In the genomic region with DNA sequence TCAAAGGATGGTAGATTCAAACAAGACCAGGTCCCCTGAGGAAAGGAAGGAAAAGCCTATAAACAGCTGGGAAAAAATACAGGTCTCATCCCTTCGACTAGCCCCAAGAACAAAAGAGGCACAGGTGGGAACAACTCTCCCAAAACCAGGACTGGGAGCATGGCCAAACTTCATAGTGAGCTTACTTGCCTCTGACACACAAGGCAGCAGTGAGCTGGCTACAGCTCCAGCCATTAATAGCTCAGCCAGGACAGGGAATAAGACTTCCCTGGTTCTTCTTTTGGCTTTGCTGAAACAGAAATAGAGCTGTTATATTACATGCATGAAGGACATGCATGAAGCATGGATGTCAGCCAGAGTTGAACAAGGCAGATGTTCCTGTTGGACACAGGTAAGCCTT, we compare ENCODE assay signal across 1 cellular context.
TF ChIP-seq lines count a peak whose summit lies in the region.

Gene OR10A2 (plus strand): TSS at position 97 of the 400 bp plus-strand sequence. CDS start 6,698 bp downstream, outside the sequence.

TF ChIP-seq in WTC11, 78 proteins besides CTCF, POLR2A, EP300 and RAD21 (continued from another document):
- TF ChIP-seq ARID4B (CRISPR knock-in tag; IDR thresholded peaks at IDR 0.05; ENCODE audit: borderline replicate concordance) (no peak), ESRRA (CRISPR knock-in tag; IDR thresholded peaks at IDR 0.05; ENCODE audit: borderline replicate concordance) (no peak), RELA (CRISPR knock-in tag; IDR thresholded peaks at IDR 0.05; ENCODE audit: borderline replicate concordance) (no peak), ZNF138 (CRISPR knock-in tag; conservative IDR thresholded peaks at IDR 0.05) (no peak), MYBL2 (CRISPR knock-in tag; IDR thresholded peaks at IDR 0.05) (no peak), FOXK1 (CRISPR knock-in tag; IDR thresholded peaks at IDR 0.05) (no peak), TEAD4 (CRISPR knock-in tag; IDR thresholded peaks at IDR 0.05) (no peak), ZNF671 (CRISPR knock-in tag; IDR thresholded peaks at IDR 0.05) (no peak), NFE2L1 (CRISPR knock-in tag; IDR thresholded peaks at IDR 0.05) (no peak), ZBTB21 (CRISPR knock-in tag; IDR thresholded peaks at IDR 0.05; ENCODE audit: borderline replicate concordance) (no peak), SP1 (CRISPR knock-in tag; conservative IDR thresholded peaks at IDR 0.05) (no peak)
- TF ChIP-seq, protein P1, sequence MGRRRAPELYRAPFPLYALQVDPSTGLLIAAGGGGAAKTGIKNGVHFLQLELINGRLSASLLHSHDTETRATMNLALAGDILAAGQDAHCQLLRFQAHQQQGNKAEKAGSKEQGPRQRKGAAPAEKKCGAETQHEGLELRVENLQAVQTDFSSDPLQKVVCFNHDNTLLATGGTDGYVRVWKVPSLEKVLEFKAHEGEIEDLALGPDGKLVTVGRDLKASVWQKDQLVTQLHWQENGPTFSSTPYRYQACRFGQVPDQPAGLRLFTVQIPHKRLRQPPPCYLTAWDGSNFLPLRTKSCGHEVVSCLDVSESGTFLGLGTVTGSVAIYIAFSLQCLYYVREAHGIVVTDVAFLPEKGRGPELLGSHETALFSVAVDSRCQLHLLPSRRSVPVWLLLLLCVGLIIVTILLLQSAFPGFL (CRISPR knock-in tag; IDR thresholded peaks at IDR 0.05; ENCODE audit: borderline replicate concordance): no peak
- TF ChIP-seq, protein P2, sequence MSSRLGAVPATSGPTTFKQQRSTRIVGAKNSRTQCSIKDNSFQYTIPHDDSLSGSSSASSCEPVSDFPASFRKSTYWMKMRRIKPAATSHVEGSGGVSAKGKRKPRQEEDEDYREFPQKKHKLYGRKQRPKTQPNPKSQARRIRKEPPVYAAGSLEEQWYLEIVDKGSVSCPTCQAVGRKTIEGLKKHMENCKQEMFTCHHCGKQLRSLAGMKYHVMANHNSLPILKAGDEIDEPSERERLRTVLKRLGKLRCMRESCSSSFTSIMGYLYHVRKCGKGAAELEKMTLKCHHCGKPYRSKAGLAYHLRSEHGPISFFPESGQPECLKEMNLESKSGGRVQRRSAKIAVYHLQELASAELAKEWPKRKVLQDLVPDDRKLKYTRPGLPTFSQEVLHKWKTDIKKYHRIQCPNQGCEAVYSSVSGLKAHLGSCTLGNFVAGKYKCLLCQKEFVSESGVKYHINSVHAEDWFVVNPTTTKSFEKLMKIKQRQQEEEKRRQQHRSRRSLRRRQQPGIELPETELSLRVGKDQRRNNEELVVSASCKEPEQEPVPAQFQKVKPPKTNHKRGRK (CRISPR knock-in tag; IDR thresholded peaks at IDR 0.05; ENCODE audit: borderline replicate concordance): no peak
- TF ChIP-seq, protein P3, sequence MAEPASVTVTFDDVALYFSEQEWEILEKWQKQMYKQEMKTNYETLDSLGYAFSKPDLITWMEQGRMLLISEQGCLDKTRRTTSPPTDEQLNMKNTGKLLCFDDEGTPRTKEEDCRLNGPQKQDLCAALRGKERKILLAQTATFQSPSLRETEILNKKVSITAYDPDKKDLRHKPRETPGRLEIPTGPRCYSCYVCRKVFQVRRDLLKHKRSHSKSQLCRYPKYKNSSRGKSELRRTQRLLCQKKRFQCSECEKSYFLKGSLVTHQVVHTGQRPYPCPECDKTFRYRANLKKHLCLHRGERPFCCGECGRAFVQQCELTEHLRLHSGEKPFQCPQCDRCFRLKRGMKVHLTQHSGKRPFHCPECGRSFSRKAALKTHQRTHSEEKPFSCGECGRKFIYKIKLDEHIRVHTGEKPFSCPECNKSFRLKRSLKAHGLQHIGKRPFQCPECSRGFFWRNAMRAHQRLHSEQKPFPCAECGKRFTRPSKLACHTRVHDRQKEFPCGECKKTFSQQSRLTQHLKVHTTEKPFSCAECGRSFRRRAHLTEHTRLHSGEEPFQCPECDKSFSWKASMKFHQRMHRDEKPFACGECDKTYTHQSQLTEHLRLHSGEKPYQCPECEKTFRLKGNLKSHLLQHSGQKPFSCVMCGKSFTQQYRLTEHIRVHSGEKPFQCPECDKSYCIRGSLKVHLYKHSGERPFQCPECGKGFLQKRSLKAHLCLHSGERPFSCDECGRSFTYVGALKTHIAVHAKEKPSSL (CRISPR knock-in tag; conservative IDR thresholded peaks at IDR 0.05): no peak
